13 cellular contexts compared by ENCODE assay signal in the genomic region with DNA sequence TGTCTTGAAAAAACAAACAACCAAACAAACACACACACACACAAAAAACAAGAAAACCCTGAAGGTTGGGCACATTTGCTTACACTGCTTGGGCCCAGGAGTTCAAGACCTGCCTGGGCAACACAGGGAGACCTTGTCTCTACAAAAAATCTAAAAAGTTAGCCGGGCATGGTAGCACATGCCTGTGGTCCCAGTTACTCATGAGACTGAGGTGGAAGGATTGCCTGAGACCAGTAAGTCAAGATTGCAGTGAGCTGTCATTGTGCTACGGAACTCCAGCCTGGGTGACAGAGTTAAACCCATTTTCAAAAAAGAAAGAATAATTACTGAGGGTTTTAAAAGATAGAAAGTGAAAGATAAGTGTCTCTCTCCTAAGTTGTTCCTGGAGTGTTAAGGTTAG.
"Had no signal": no experiment of that assay in that cellular context is flagged by ENCODE, and none has a peak within 500 bp of the region (broad histone marks: within the 10 kb centered on the region; RNA-seq: fewer than 3 reads in every experiment).

No MANE protein-coding gene starts in this region.

- H3K4me1 ChIP-seq: adrenal gland, body of pancreas, stomach had no signal

- H3K27ac ChIP-seq: adrenal gland, body of pancreas, stomach, thoracic aorta, VCaP had no signal

- H3K36me3 ChIP-seq: adrenal gland, stomach, thoracic aorta had no signal

- H3K27me3 ChIP-seq: adrenal gland, body of pancreas, stomach had no signal

- H3K9me3 ChIP-seq: adrenal gland, body of pancreas, stomach, thoracic aorta had no signal

- H3K4me3 ChIP-seq: adrenal gland, body of pancreas, stomach, thoracic aorta had no signal

- DNase-seq: activated CD4-positive, alpha-beta T cell treated with anti-CD3 and anti-CD28 coated beads for 1 hour; activated CD4-positive, alpha-beta T cell treated with anti-CD3 and anti-CD28 coated beads, Interleukin-2, amount 50 U/mL, for 4 hours; activated naive CD4-positive, alpha-beta T cell treated with anti-CD3 and anti-CD28 coated beads, Interleukin-2, amount 50 U/mL, for 16 hours; activated T-cell treated with anti-CD3 and anti-CD28 coated beads, Interleukin-2, amount 50 U/mL, for 24 hours; adrenal gland; body of pancreas; effector CD8-positive, alpha-beta T cell; hippocampal formation; kidney; stimulated activated CD4-positive, alpha-beta T cell treated with anti-CD3 and anti-CD28 coated beads, Interleukin-1b, Interleukin-23, amount 100 ng/mL, for 48 hours; stomach had no signal
